ENCODE assay signal across 17 cellular contexts in the genomic region with DNA sequence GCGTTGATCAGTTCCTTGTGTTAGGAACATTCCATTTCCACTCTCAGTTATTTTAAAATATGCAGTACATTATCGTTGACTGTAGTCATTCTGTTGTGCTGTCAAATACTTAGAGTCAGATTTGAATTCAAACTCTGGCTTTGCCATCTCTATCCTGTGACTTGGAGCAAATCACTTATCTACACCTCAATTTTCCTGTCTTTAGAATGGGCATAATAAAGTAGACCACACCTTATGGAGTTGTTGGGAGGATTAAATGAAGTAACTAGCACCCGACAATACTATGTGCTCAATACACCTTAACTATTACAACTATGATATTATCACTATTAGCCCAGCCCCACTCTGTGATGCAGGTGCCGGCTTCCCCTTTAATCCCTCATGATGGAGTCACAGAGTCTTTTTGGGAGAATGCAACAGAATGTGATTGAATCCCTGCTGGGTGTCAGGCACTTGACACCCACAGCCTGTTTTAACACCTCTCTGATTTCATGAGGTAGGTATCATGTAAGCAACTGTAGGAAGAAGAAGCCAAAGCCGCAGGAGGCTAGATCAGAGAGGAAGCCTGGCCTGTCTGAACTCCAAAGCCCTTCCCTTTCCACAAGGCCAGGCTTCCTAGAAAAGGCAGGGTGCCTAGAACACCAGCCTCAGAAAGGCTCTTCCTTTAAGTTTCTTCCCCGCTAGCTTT.
DNase-seq lines count a peak whose midpoint lies in the region; ATAC-seq and TF ChIP-seq lines count a peak whose summit lies in the region.
"Had no signal": no experiment of that assay in that cellular context is flagged by ENCODE, and none has a peak within 500 bp of the region (broad histone marks: within the 10 kb centered on the region; RNA-seq: fewer than 3 reads in every experiment).

No MANE protein-coding gene starts in this region.

- no peak overlapping the region for H3K27ac Mint-ChIP-seq in activated CD4-positive, alpha-beta T cell treated with anti-CD3 and anti-CD28 coated beads, Interleukin-2, amount 10 ng/mL, durations not matched to agents 24 days and 14 days
- no peak overlapping the region for H3K27ac Mint-ChIP-seq in activated CD4-positive, alpha-beta T cell treated with anti-CD3 and anti-CD28 coated beads, Interleukin-2, amount 10 ng/mL, durations not matched to agents 7 days and 5 days
- H3K27ac Mint-ChIP-seq in chondrocyte (ENCODE audit: unreplicated experiment): peak overlapping the region; percentile 93
- H3K27ac Mint-ChIP-seq: CD8-positive, alpha-beta T cell had no signal

- TF ChIP-seq CTCF in chondrocyte (IDR thresholded peaks at IDR 0.05): no peak
- TF ChIP-seq CTCF in heart right ventricle (IDR thresholded peaks at IDR 0.05): no peak

- H3K4me1 Mint-ChIP-seq in activated CD4-positive, alpha-beta T cell treated with anti-CD3 and anti-CD28 coated beads, Interleukin-2, amount 10 ng/mL, durations not matched to agents 24 days and 14 days: no peaks in the 10 kb centered on the region
- no peaks in the 10 kb centered on the region for H3K4me1 Mint-ChIP-seq in activated CD4-positive, alpha-beta T cell treated with anti-CD3 and anti-CD28 coated beads, Interleukin-2, amount 10 ng/mL, durations not matched to agents 7 days and 5 days
- peaks cover 47% of the 10 kb centered on the region for H3K4me1 Mint-ChIP-seq in chondrocyte (ENCODE audit: low read depth)
- H3K4me1 Mint-ChIP-seq: CD14-positive monocyte had no signal

- H3K4me3 Mint-ChIP-seq in activated CD4-positive, alpha-beta T cell treated with anti-CD3 and anti-CD28 coated beads, Interleukin-2, amount 10 ng/mL, durations not matched to agents 24 days and 14 days: no peak overlapping the region
- no peak overlapping the region for H3K4me3 Mint-ChIP-seq in activated CD4-positive, alpha-beta T cell treated with anti-CD3 and anti-CD28 coated beads, Interleukin-2, amount 10 ng/mL, durations not matched to agents 7 days and 5 days
- H3K4me3 Mint-ChIP-seq in chondrocyte (ENCODE audit: unreplicated experiment): no peak overlapping the region
- H3K4me3 Mint-ChIP-seq: CD14-positive monocyte; CD8-positive, alpha-beta T cell; H9 had no signal

- H4K8ac ChIP-seq in trophoblast cell (ENCODE audit: low read depth, low read length): peak overlapping the region; percentile 34

- peak overlapping the region; percentile 69 for H2BK12ac ChIP-seq in trophoblast cell (ENCODE audit: low read length)

- H3K9me3 Mint-ChIP-seq in activated CD4-positive, alpha-beta T cell treated with anti-CD3 and anti-CD28 coated beads, Interleukin-2, amount 10 ng/mL, durations not matched to agents 24 days and 14 days: no peaks in the 10 kb centered on the region
- H3K9me3 Mint-ChIP-seq in activated CD4-positive, alpha-beta T cell treated with anti-CD3 and anti-CD28 coated beads, Interleukin-2, amount 10 ng/mL, durations not matched to agents 7 days and 5 days: no peaks in the 10 kb centered on the region
- H3K9me3 Mint-ChIP-seq in chondrocyte (ENCODE audit: low read depth): peaks cover 9% of the 10 kb centered on the region
- H3K9me3 Mint-ChIP-seq: CD8-positive, alpha-beta T cell had no signal

- H3K79me1 ChIP-seq in trophoblast cell (ENCODE audit: low read length): peaks cover 7% of the 10 kb centered on the region

- H3K4me3 ChIP-seq in trophoblast cell (ENCODE audit: low read depth, low read length) (no peak overlapping the region), heart right ventricle (no peak overlapping the region)

- H3K14ac ChIP-seq in trophoblast cell (ENCODE audit: low read length): no peak overlapping the region

- CTCF ChIA-PET in activated CD4-positive, alpha-beta T cell treated with anti-CD3 and anti-CD28 coated beads, Interleukin-2, amount 10 ng/mL, durations not matched to agents 7 days and 5 days (lab: Charles Lee): no interaction called here

- H2BK5ac ChIP-seq in trophoblast cell (ENCODE audit: low read depth, low read length, poor library complexity): peak overlapping the region; percentile 4

- H3K9me3 ChIP-seq in trophoblast cell (ENCODE audit: insufficient read depth, low read depth, low read length): no peaks in the 10 kb centered on the region
- peaks cover 0 to 11% (median 0%) of the 10 kb centered on the region in 11 donors for H3K9me3 ChIP-seq in heart right ventricle

- peak overlapping the region; percentile 43 for H2AK5ac ChIP-seq in trophoblast cell (ENCODE audit: low read length)

- peaks cover 2% of the 10 kb centered on the region for H3K27me3 Mint-ChIP-seq in activated CD4-positive, alpha-beta T cell treated with anti-CD3 and anti-CD28 coated beads, Interleukin-2, amount 10 ng/mL, durations not matched to agents 24 days and 14 days
- H3K27me3 Mint-ChIP-seq in activated CD4-positive, alpha-beta T cell treated with anti-CD3 and anti-CD28 coated beads, Interleukin-2, amount 10 ng/mL, durations not matched to agents 7 days and 5 days: peaks cover 4% of the 10 kb centered on the region
- no peaks in the 10 kb centered on the region for H3K27me3 Mint-ChIP-seq in chondrocyte (ENCODE audit: low read depth)

- no peaks in the 10 kb centered on the region for H3K36me3 Mint-ChIP-seq in activated CD4-positive, alpha-beta T cell treated with anti-CD3 and anti-CD28 coated beads, Interleukin-2, amount 10 ng/mL, durations not matched to agents 24 days and 14 days (ENCODE audit: low read depth)
- H3K36me3 Mint-ChIP-seq in activated CD4-positive, alpha-beta T cell treated with anti-CD3 and anti-CD28 coated beads, Interleukin-2, amount 10 ng/mL, durations not matched to agents 7 days and 5 days (ENCODE audit: low read depth): no peaks in the 10 kb centered on the region
- H3K36me3 Mint-ChIP-seq in chondrocyte (ENCODE audit: low read depth): peaks cover 24% of the 10 kb centered on the region
- H3K36me3 Mint-ChIP-seq: CD14-positive monocyte; CD8-positive, alpha-beta T cell had no signal

- H3K36me3 ChIP-seq in trophoblast cell (ENCODE audit: control insufficient read depth in 1 of 2, insufficient read depth in 2 of 2, low read length in 2 of 2) (no peaks in the 10 kb centered on the region), heart right ventricle (no peaks in the 10 kb centered on the region)

- no peak overlapping the region for H3K9ac ChIP-seq in trophoblast cell (ENCODE audit: low read length)

- DNase-seq in activated CD4-positive, alpha-beta T cell treated with anti-CD3 and anti-CD28 coated beads, Interleukin-2, amount 10 ng/mL, durations not matched to agents 24 days and 14 days: peak; percentile 34
- no peak for DNase-seq in activated CD4-positive, alpha-beta T cell treated with anti-CD3 and anti-CD28 coated beads, Interleukin-2, amount 10 ng/mL, durations not matched to agents 7 days and 5 days
- no peak for DNase-seq in chondrocyte (ENCODE audit: low spot score)
- DNase-seq in iPS-NIHi7 (ENCODE audit: extremely low spot score): peak; percentile 21
- no peak for DNase-seq in trophoblast cell
- DNase-seq in heart right ventricle: no peak
- DNase-seq in middle frontal gyrus (ENCODE audit: extremely low spot score, low spot score): no peak
- DNase-seq: CD8-positive, alpha-beta T cell; COR-L47; DMS153; DMS79 treated with DMSO at 0.1 percent for 48 hours; EL; GOT3; H9 had no signal

- H3K4me2 ChIP-seq in trophoblast cell (ENCODE audit: low read length): no peak overlapping the region

- peaks cover 2% of the 10 kb centered on the region in 2 experiments for H3K4me1 ChIP-seq in trophoblast cell (ENCODE audit: control insufficient read depth in 1 of 2, insufficient read depth in 2 of 2, low read length in 2 of 2)
- H3K4me1 ChIP-seq in heart right ventricle: no peaks in the 10 kb centered on the region

- H4K91ac ChIP-seq in trophoblast cell (ENCODE audit: low read depth, low read length): peak overlapping the region; percentile 53

- H2AFZ ChIP-seq in trophoblast cell (ENCODE audit: insufficient read depth, low read length, poor library complexity): peak overlapping the region; percentile 25

- POLR2A ChIA-PET in activated CD4-positive, alpha-beta T cell treated with anti-CD3 and anti-CD28 coated beads, Interleukin-2, amount 10 ng/mL, durations not matched to agents 7 days and 5 days (lab: Charles Lee): no interaction called here

- no peak overlapping the region for H3K4ac ChIP-seq in trophoblast cell (ENCODE audit: low read depth, low read length)

- no CpG with 5 or more reads among the region's 6 CpGs for WGBS in trophoblast cell (ENCODE audit: extremely low coverage, insufficient coverage, insufficient read length)
- 90 to 94% methylated on average over 6 of the region's 6 CpGs for WGBS in heart right ventricle, 2 donors

- H3K79me2 ChIP-seq in trophoblast cell (ENCODE audit: control insufficient read depth, insufficient read depth, low read length, poor library complexity): no peaks in the 10 kb centered on the region

- ATAC-seq in heart right ventricle (no peak), GM19467 (IDR thresholded peaks at IDR 0.05; ENCODE audit: unreplicated experiment) (no peak)
- ATAC-seq: CD8-positive, alpha-beta T cell had no signal

- no peak overlapping the region for H3K27ac ChIP-seq in trophoblast cell (ENCODE audit: low read depth, low read length)
- H3K27ac ChIP-seq in heart right ventricle: no peak overlapping the region
- H3K27ac ChIP-seq: 22Rv1 had no signal

- peak overlapping the region; percentile 4 for H2BK120ac ChIP-seq in trophoblast cell (ENCODE audit: insufficient read depth, low read length, poor library complexity)

- H3K27me3 ChIP-seq in trophoblast cell (ENCODE audit: insufficient read depth, low read length): no peaks in the 10 kb centered on the region
- peaks cover 0 to under 1% (median 0%) of the 10 kb centered on the region in 7 donors for H3K27me3 ChIP-seq in heart right ventricle

- no peak overlapping the region for H4K12ac ChIP-seq in trophoblast cell (ENCODE audit: low read depth, low read length)

- no peak overlapping the region for H3K23ac ChIP-seq in trophoblast cell (ENCODE audit: low read length)

- intact Hi-C loops in activated CD4-positive, alpha-beta T cell treated with anti-CD3 and anti-CD28 coated beads, Interleukin-2, amount 10 ng/mL, durations not matched to agents 24 days and 14 days (cut with micrococcal nuclease): no loop called here
- intact Hi-C loops in heart right ventricle (cut with DNase I): no loop called here

- H3K18ac ChIP-seq in trophoblast cell (ENCODE audit: low read length): peak overlapping the region; percentile 23

Comparison
In these comparisons a context has a peak if more than half of its experiments do, and no peak if none do; other contexts are left out.
1. DNase-seq: peak in activated CD4-positive, alpha-beta T cell treated with anti-CD3 and anti-CD28 coated beads, Interleukin-2, amount 10 ng/mL, durations not matched to agents 24 days and 14 days (single experiment) and iPS-NIHi7 (single experiment); none in activated CD4-positive, alpha-beta T cell treated with anti-CD3 and anti-CD28 coated beads, Interleukin-2, amount 10 ng/mL, durations not matched to agents 7 days and 5 days (single experiment), chondrocyte (single experiment), trophoblast cell (0 of 2), heart right ventricle (0 of 2) and middle frontal gyrus (single experiment).